Comparison of ENCODE assay signal across 24 cellular contexts in genomic region chr5:52702877-52703276, GRCh38.
DNase-seq lines count a peak whose midpoint lies in the region; ATAC-seq, FAIRE-seq and TF ChIP-seq lines count a peak whose summit lies in the region.
"Had no signal": no experiment of that assay in that cellular context is flagged by ENCODE, and none has a peak within 500 bp of the region (broad histone marks: within the 10 kb centered on the region; RNA-seq: fewer than 3 reads in every experiment).

No MANE protein-coding gene starts in this region.

- no peak for TF ChIP-seq CTCF in left ventricle myocardium inferior (IDR thresholded peaks at IDR 0.05; ENCODE audit: borderline replicate concordance)

- H3K36me3 ChIP-seq in left ventricle myocardium inferior (no peaks in the 10 kb centered on the region), aorta (ENCODE audit: control insufficient read depth in 1 of 2, insufficient read depth in 2 of 2, low read length in 1 of 2) (no peaks in the 10 kb centered on the region)
- H3K36me3 ChIP-seq: colonic mucosa, neutrophil had no signal

- no peak overlapping the region for H3K4me3 ChIP-seq in left ventricle myocardium inferior
- no peak overlapping the region for H3K4me3 ChIP-seq in aorta (ENCODE audit: low read length in 2 of 2)
- H3K4me3 ChIP-seq: body of pancreas, colonic mucosa, testis had no signal

- H3K4me1 ChIP-seq in left ventricle myocardium inferior (peaks cover 28% of the 10 kb centered on the region), aorta (ENCODE audit: control insufficient read depth in 1 of 2, insufficient read depth in 2 of 2, low read length in 2 of 2) (peaks cover 0 to 1% of the 10 kb centered on the region in 2 donors)
- H3K4me1 ChIP-seq: body of pancreas, colonic mucosa, testis had no signal

- 4 to 5% methylated on average over 2 of the region's 2 CpGs for WGBS in aorta, 2 donors

- intact Hi-C loops in left ventricle myocardium inferior (cut with micrococcal nuclease) (loop anchor here (10.0 kb wide), 1 partner anchor 82 kb away; the partner anchor contains the start of genes ITGA1 and PELO), Right ventricle myocardium inferior (cut with DNase I) (no loop called here), aorta (cut with DNase I) (no loop called here)

- H3K27ac ChIP-seq in left ventricle myocardium inferior (replicated peaks) (peak overlapping the region; percentile 30), aorta (ENCODE audit: low read depth in 1 of 2, low read length in 2 of 2) (no peak overlapping the region)
- H3K27ac ChIP-seq: body of pancreas, colonic mucosa, foreskin keratinocyte, neutrophil, testis had no signal

- H3K27me3 ChIP-seq in left ventricle myocardium inferior (ENCODE audit: low read depth) (no peaks in the 10 kb centered on the region), aorta (ENCODE audit: control insufficient read depth in 1 of 2, insufficient read depth in 2 of 2, low read length in 1 of 2) (no peaks in the 10 kb centered on the region)
- H3K27me3 ChIP-seq: body of pancreas, colonic mucosa, foreskin keratinocyte, neutrophil, testis had no signal

- ATAC-seq in Right ventricle myocardium inferior (no peak), aorta (ENCODE audit: low FRiP score) (peak; percentile 73), GM21447 (IDR thresholded peaks at IDR 0.05; ENCODE audit: unreplicated experiment) (no peak)
- ATAC-seq: body of pancreas; foreskin keratinocyte; stimulated activated effector memory CD8-positive, alpha-beta T cell treated with anti-CD3 and anti-CD28 coated beads, Interleukin-12 subunit alpha, Interleukin-12 subunit beta, amount 100 ng/mL, for 72 hours had no signal

- no peak for DNase-seq in left ventricle myocardium inferior
- DNase-seq in Right ventricle myocardium inferior (ENCODE audit: missing footprints), result no peak
- peak; percentile 40 for DNase-seq in MV-4-11 (lab: John Stamatoyannopoulos, UW)
- DNase-seq in aorta, result no peak
- no peak for DNase-seq in anterior cingulate cortex (lab: John Stamatoyannopoulos, UW)
- no peak for DNase-seq in NCI-H82 (lab: John Stamatoyannopoulos, UW)
- DNase-seq: activated B cell treated with CpG ODN at 0.5 μM for 24 hours; activated CD4-positive, alpha-beta memory T cell treated with anti-CD3 and anti-CD28 coated beads, Interleukin-2, amount 10 ng/mL, durations not matched to agents 7 days and 5 days; body of pancreas; colonic mucosa; DMS79; foreskin keratinocyte; HFFc6; KBM-7; left cardiac atrium; NCI-H1417; NCI-H69; stimulated activated CD4-positive, alpha-beta T cell treated with anti-CD3 and anti-CD28 coated beads, Interleukin-15, amount 100 ng/mL, for 24 hours; T-helper 2 cell; testis had no signal

- peak; percentile 94 for FAIRE-seq in islet of Langerhans (lab: Jason Lieb, UNC)

- H3K9me3 ChIP-seq in left ventricle myocardium inferior (replicated peaks) (no peaks in the 10 kb centered on the region), aorta (ENCODE audit: control insufficient read depth, low read length) (no peaks in the 10 kb centered on the region)
- H3K9me3 ChIP-seq: body of pancreas, colonic mucosa, neutrophil, testis had no signal
